ENCODE assay signal across 1 cellular context in genomic region chr1:182626527-182626926, GRCh38.
TF ChIP-seq lines count a peak whose summit lies in the region.

No MANE protein-coding gene starts in this region.

TF ChIP-seq in GM23338, 12 proteins besides CTCF, POLR2A, EP300 and RAD21:
- TF ChIP-seq ZNF462 (CRISPR knock-in tag; IDR thresholded peaks at IDR 0.05) (no peak), NANOG (IDR thresholded peaks at IDR 0.05; ENCODE audit: borderline replicate concordance) (no peak), JUNB (IDR thresholded peaks at IDR 0.05; ENCODE audit: unreplicated experiment) (no peak), STAT1 (IDR thresholded peaks at IDR 0.05; ENCODE audit: unreplicated experiment) (no peak), ZNF331 (CRISPR knock-in tag; IDR thresholded peaks at IDR 0.05; ENCODE audit: low read depth) (no peak)
